Comparison of ENCODE assay signal across 21 cellular contexts in the genomic region with DNA sequence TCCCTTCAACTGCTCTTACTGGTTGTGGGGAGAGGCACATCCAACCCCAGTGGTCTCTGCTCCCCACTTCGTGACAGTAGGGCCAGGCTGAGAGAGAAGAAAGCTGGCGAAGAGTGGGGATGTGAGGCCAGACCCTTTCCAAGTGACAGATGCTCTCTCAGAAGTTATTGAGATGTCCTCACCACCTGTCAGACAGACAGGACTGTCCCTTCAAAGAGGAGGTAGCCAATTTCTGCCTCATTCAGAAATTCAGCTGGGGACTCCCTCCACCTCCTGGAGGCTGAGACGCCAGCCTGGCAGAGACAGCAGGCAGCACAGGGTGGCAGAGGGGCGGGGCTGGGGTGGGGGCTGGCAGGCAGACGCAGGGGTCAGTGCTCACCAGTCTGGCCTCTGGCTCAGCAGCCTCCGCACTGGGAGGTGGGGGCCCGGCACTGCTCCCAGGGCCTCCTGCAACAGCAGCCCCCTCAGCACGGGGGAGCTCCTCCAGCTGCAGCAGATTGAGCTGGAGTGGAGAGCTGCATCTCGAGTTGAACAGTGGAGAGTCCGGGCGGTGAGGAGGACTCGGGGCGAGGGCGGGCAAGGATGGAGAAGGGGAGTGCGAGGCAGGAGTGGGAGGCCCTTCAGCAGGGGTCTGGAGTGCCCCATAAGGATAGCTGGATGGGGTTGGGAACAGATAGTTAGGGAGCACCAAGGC. TPM values are rescaled to one million over a fixed set of nuclear protein-coding genes. Genes with fewer than 3 reads are reported as not detected.
A peak's percentile ranks its signal among the peaks of the same experiment; 100 is the strongest.
DNase-seq lines count a peak whose midpoint lies in the region; ATAC-seq and TF ChIP-seq lines count a peak whose summit lies in the region.
"Had no signal": no experiment of that assay in that cellular context is flagged by ENCODE, and none has a peak within 500 bp of the region (broad histone marks: within the 10 kb centered on the region; RNA-seq: fewer than 3 reads in every experiment).

No MANE protein-coding gene starts in this region.

- 86 to 87% methylated on average over 12 to 14 of the region's 15 CpGs for WGBS in testis, 2 donors

- no peak overlapping the region for H3K4me3 ChIP-seq in HEK293 (ENCODE audit: low read depth, low read length)
- no peak overlapping the region for H3K4me3 ChIP-seq in testis
- H3K4me3 ChIP-seq: lower lobe of right lung had no signal

- ATAC-seq in central memory CD8-positive, alpha-beta T cell (replicated peaks; ENCODE audit: extremely low read depth, poor library complexity, severe bottlenecking): no peak
- no peak for ATAC-seq in naive B cell (ENCODE audit: low read depth in 2 of 2)
- ATAC-seq: lower lobe of right lung, Right ventricle myocardium inferior, sciatic nerve had no signal

- peak overlapping the region; percentile 54 for H3K4me3 Mint-ChIP-seq in central memory CD8-positive, alpha-beta T cell
- H3K4me3 Mint-ChIP-seq in naive B cell: peak overlapping the region in 1 of 8 donors; percentile 47

- H3K27me3 ChIP-seq in testis: no peaks in the 10 kb centered on the region
- H3K27me3 ChIP-seq: brain microvascular endothelial cell had no signal

- TF ChIP-seq CTCF in HEK293 (tag by site-specific recombination; IDR thresholded peaks at IDR 0.05): no peak
- no peak for TF ChIP-seq CTCF in testis (IDR thresholded peaks at IDR 0.05)

- POLR2A ChIA-PET in HEK293 (lab: Yijun Ruan, JAX): no interaction called here

- no peak for DNase-seq in central memory CD8-positive, alpha-beta T cell (ENCODE audit: low spot score in 2 of 2)
- peak; percentile 10 for DNase-seq in naive B cell
- no peak for DNase-seq in testis
- DNase-seq in RPMI8226: no peak
- no peak for DNase-seq in hepatic stellate cell (ENCODE audit: low spot score)
- no peak for DNase-seq in kidney tubule cell (ENCODE audit: low spot score)
- DNase-seq: activated CD4-positive, alpha-beta T cell treated with anti-CD3 and anti-CD28 coated beads, Interleukin-2, amount 50 U/mL, for 48 hours; activated CD4-positive, CD25-positive, alpha-beta regulatory T cell; activated CD8-positive, alpha-beta memory T cell treated with anti-CD3 and anti-CD28 coated beads, Interleukin-2, amount 50 U/mL, for 48 hours; activated effector memory CD4-positive, alpha-beta T cell treated with anti-CD3 and anti-CD28 coated beads, Interleukin-2, amount 50 U/mL, for 16 hours; brain microvascular endothelial cell; hippocampal formation; NCI-H1694; NCI-H2171 treated with DMSO at 0.1 percent for 48 hours; NCI-H774; occipital lobe; stimulated activated CD8-positive, alpha-beta memory T cell treated with anti-CD3 and anti-CD28 coated beads, Interleukin-4, amount 100 ng/mL, for 48 hours had no signal

- TF ChIP-seq POLR2A in testis (IDR thresholded peaks at IDR 0.05): no peak

- no peaks in the 10 kb centered on the region for H3K9me3 Mint-ChIP-seq in central memory CD8-positive, alpha-beta T cell
- no peaks in the 10 kb centered on the region for H3K9me3 Mint-ChIP-seq in naive B cell

- H3K36me3 ChIP-seq in HEK293 (ENCODE audit: control insufficient read depth in 2 of 2, insufficient read depth in 1 of 2, low read length in 2 of 2) (peaks cover 0 to 71% of the 10 kb centered on the region in 2 experiments; a peak in 1 of 3 replicates), testis (ENCODE audit: low read depth, missing control alignments) (no peaks in the 10 kb centered on the region)

- no peaks in the 10 kb centered on the region for H3K27me3 Mint-ChIP-seq in central memory CD8-positive, alpha-beta T cell
- no peaks in the 10 kb centered on the region for H3K27me3 Mint-ChIP-seq in naive B cell

- H3K27ac ChIP-seq in HEK293 (ENCODE audit: extremely low read depth, low read depth, low read length): no peak overlapping the region
- peak overlapping the region; percentile 4 to 96 for H3K27ac ChIP-seq in testis
- H3K27ac ChIP-seq: brain microvascular endothelial cell, lower lobe of right lung had no signal

- CTCF ChIA-PET in HEK293 (lab: Yijun Ruan, JAX): interaction anchor here (0.7 to 7.1 kb wide), 2 partner anchors 15 to 264 kb away, joined by 3 to 91 read pairs; no protein-coding TSS in a partner anchor

- peak overlapping the region; percentile 90 for H3K27ac Mint-ChIP-seq in central memory CD8-positive, alpha-beta T cell (ENCODE audit: low read depth)
- peak overlapping the region in 1 of 6 donors; percentile 69 for H3K27ac Mint-ChIP-seq in naive B cell

- intact Hi-C loops in testis (cut with DNase I; ENCODE audit: low total_unique reads): no loop called here

- H3K4me1 ChIP-seq in HEK293 (ENCODE audit: control insufficient read depth, insufficient read depth, low read length) (no peaks in the 10 kb centered on the region), testis (no peaks in the 10 kb centered on the region)

- H3K4me1 Mint-ChIP-seq in central memory CD8-positive, alpha-beta T cell: peaks cover 18% of the 10 kb centered on the region
- peaks cover 3 to 23% (median 15%) of the 10 kb centered on the region in 3 donors for H3K4me1 Mint-ChIP-seq in naive B cell

- H3K36me3 Mint-ChIP-seq in central memory CD8-positive, alpha-beta T cell (ENCODE audit: insufficient read depth): peaks cover 67% of the 10 kb centered on the region
- H3K36me3 Mint-ChIP-seq in naive B cell: peaks cover 0 to 25% of the 10 kb centered on the region in 2 donors

- H3K9me3 ChIP-seq in HEK293 (ENCODE audit: control insufficient read depth, insufficient read depth, low read depth, low read length) (no peaks in the 10 kb centered on the region), testis (no peaks in the 10 kb centered on the region)
- H3K9me3 ChIP-seq: lower lobe of right lung had no signal

TF ChIP-seq in HEK293, 187 proteins besides CTCF, POLR2A, EP300 and RAD21:
- 0 out of 2 replicates have a peak, but pooled peaks have one; percentile 12 for TF ChIP-seq GLIS2 (tag by site-specific recombination; IDR thresholded peaks at IDR 0.05)
- TF ChIP-seq ZNF16 (tag by site-specific recombination; IDR thresholded peaks at IDR 0.05; ENCODE audit: low read depth): no peak

RNA-seq across cellular contexts. Expression of a gene that starts 9.2 kb away (rescaled TPM):
- 10 to 100 TPM in 5 of 6 donors, 1 to 10 TPM in 1; 4.5 to 20.9 (median 13.5) TPM for polyA plus RNA-seq in naive B cell (ENCODE audit: low read depth in 6 of 6)
- total RNA-seq in testis: 100 to 1,000 TPM in 1 of 2 donors, 10 to 100 TPM in 1; 96.0 to 119 TPM
- 55.1 TPM for polyA plus RNA-seq in testis (ENCODE audit: insufficient read depth, low read depth, low replicate concordance)

RNA-seq across cellular contexts. Expression of a gene that starts 19.1 kb away (rescaled TPM):
- polyA plus RNA-seq in naive B cell (ENCODE audit: low read depth in 6 of 6): not detected
- under 1 TPM in 1 of 2 donors, not detected in 1; 0.31 TPM for total RNA-seq in testis
- polyA plus RNA-seq in testis (ENCODE audit: insufficient read depth, low read depth, low replicate concordance): 0.25 TPM
- total RNA-seq: Right ventricle myocardium inferior had no signal

RNA-seq across cellular contexts. Expression of a gene that starts 19.7 kb away (rescaled TPM):
- polyA plus RNA-seq in naive B cell (ENCODE audit: low read depth in 6 of 6) (10 to 100 TPM; 37.8 to 89.1 (median 65.9) TPM), testis (ENCODE audit: insufficient read depth, low read depth, low replicate concordance) (116 TPM)
- 10 to 100 TPM; 66.3 to 76.5 TPM for total RNA-seq in testis

RNA-seq across cellular contexts. Expression of a gene that starts 24.7 kb away (rescaled TPM):
- polyA plus RNA-seq in naive B cell (ENCODE audit: low read depth in 6 of 6) (not detected), testis (ENCODE audit: insufficient read depth, low read depth, low replicate concordance) (2.7 TPM)
- total RNA-seq in testis: 1 to 10 TPM; 2.2 to 4.3 TPM
- total RNA-seq: lower lobe of right lung, Right ventricle myocardium inferior, sciatic nerve had no signal

RNA-seq across cellular contexts. Expression of a gene that starts 33.1 kb away (rescaled TPM):
- polyA plus RNA-seq in naive B cell (ENCODE audit: low read depth in 6 of 6) (10 to 100 TPM; 29.9 to 42.3 (median 34.7) TPM), testis (ENCODE audit: insufficient read depth, low read depth, low replicate concordance) (31.8 TPM)
- 10 to 100 TPM; 17.2 to 23.2 TPM for total RNA-seq in testis
